ENCODE assay signal across 2 cellular contexts in the genomic region with DNA sequence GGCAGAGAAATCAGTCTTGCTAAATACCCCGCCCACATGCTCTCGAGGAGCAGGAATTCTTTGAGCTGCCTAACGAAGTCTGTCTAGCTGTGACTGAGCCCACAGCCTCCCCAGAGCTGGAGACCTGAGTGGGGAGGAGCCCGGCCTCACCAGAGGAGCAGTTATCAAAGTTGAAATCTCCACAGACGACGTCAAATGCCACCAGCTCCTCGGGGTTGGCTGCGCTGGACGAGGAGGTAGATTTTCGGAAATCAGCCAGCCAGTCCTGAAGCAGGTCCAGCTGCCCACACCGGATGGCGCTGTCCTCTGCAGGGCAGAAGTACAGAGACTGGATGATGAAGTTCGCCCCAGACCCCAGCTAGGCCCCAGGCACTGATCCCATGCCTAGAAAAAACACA.
TF ChIP-seq lines count a peak whose summit lies in the region.

No MANE protein-coding gene starts in this region.

TF ChIP-seq in GM12891, 5 proteins besides CTCF, POLR2A, EP300 and RAD21 (continued from another document):
- TF ChIP-seq PAX5 (IDR thresholded peaks at IDR 0.05; ENCODE audit: insufficient read depth, low read length, severe bottlenecking) = no peak
- TF ChIP-seq TAF1 (IDR thresholded peaks at IDR 0.05; ENCODE audit: low read depth, low read length) = no peak
- no peak for TF ChIP-seq POLR2AphosphoS5 (IDR thresholded peaks at IDR 0.05; ENCODE audit: low read depth, low read length)
TF ChIP-seq in GM12891: peak in this region for 0.

TF ChIP-seq in HepG2, 621 proteins besides CTCF, POLR2A, EP300 and RAD21 (continued from another document):
- TF ChIP-seq AHDC1 (CRISPR knock-in tag; IDR thresholded peaks at IDR 0.05; ENCODE audit: borderline replicate concordance) = no peak
- TF ChIP-seq SMARCE1 (IDR thresholded peaks at IDR 0.05; ENCODE audit: borderline replicate concordance) = no peak
- TF ChIP-seq ZNF460 (CRISPR knock-in tag; IDR thresholded peaks at IDR 0.05; ENCODE audit: borderline replicate concordance) = no peak
- no peak for TF ChIP-seq ZNF264 (CRISPR knock-in tag; IDR thresholded peaks at IDR 0.05)
- no peak for TF ChIP-seq WIZ (CRISPR knock-in tag; IDR thresholded peaks at IDR 0.05)
- no peak for TF ChIP-seq ZNF407 (CRISPR knock-in tag; IDR thresholded peaks at IDR 0.05; ENCODE audit: not compliant biosample characterization)
- TF ChIP-seq KMT2A (CRISPR knock-in tag; IDR thresholded peaks at IDR 0.05) = no peak
- 0 out of 2 replicates have a peak, but pooled peaks have one; percentile 9 for TF ChIP-seq EED (CRISPR knock-in tag; IDR thresholded peaks at IDR 0.05)
- TF ChIP-seq, protein P1, sequence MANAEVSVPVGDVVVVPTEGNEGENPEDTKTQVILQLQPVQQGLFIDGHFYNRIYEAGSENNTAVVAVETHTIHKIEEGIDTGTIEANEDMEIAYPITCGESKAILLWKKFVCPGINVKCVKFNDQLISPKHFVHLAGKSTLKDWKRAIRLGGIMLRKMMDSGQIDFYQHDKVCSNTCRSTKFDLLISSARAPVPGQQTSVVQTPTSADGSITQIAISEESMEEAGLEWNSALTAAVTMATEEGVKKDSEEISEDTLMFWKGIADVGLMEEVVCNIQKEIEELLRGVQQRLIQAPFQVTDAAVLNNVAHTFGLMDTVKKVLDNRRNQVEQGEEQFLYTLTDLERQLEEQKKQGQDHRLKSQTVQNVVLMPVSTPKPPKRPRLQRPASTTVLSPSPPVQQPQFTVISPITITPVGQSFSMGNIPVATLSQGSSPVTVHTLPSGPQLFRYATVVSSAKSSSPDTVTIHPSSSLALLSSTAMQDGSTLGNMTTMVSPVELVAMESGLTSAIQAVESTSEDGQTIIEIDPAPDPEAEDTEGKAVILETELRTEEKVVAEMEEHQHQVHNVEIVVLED (CRISPR knock-in tag; IDR thresholded peaks at IDR 0.05; ENCODE audit: borderline replicate concordance) = no peak
- 0 out of 2 replicates have a peak, but pooled peaks have one; percentile 26 for TF ChIP-seq ZNF773 (CRISPR knock-in tag; IDR thresholded peaks at IDR 0.05; ENCODE audit: borderline replicate concordance)
